In genomic region chr13:99681695-99682094, GRCh38 we compare ENCODE assay signal across 28 cellular contexts.
"Had no signal": no experiment of that assay in that cellular context is flagged by ENCODE, and none has a peak within 500 bp of the region (broad histone marks: within the 10 kb centered on the region; RNA-seq: fewer than 3 reads in every experiment).

No MANE protein-coding gene starts in this region.

- H3K4me1 Mint-ChIP-seq: memory B cell, naive B cell had no signal

- H3K4me1 ChIP-seq: parathyroid adenoma had no signal

- H3K9ac ChIP-seq: neural progenitor cell, parathyroid adenoma had no signal

- H3K9me3 Mint-ChIP-seq: effector memory CD8-positive, alpha-beta T cell; memory B cell; mesothelial cell of epicardium; naive B cell; nephron; neural progenitor cell; stimulated activated naive CD8-positive, alpha-beta T cell treated with anti-CD3 and anti-CD28 coated beads, Interleukin-15, amount 100 ng/mL, for 72 hours had no signal

- H3K27me3 ChIP-seq: gastrocnemius medialis, neural progenitor cell, right atrium auricular region, thyroid gland, vagina had no signal

- H3K27ac Mint-ChIP-seq: effector memory CD8-positive, alpha-beta T cell; memory B cell; mesothelial cell of epicardium; nephron; neural progenitor cell; stimulated activated naive CD8-positive, alpha-beta T cell treated with anti-CD3 and anti-CD28 coated beads, Interleukin-15, amount 100 ng/mL, for 72 hours had no signal

- H3K27me3 Mint-ChIP-seq: effector memory CD8-positive, alpha-beta T cell; memory B cell; naive B cell; stimulated activated naive CD8-positive, alpha-beta T cell treated with anti-CD3 and anti-CD28 coated beads, Interleukin-15, amount 100 ng/mL, for 72 hours had no signal

- H3K79me2 ChIP-seq: parathyroid adenoma had no signal

- H3K4me3 ChIP-seq: gastrocnemius medialis, lung, mucosa of descending colon, neural progenitor cell, prostate gland, right atrium auricular region, smooth muscle cell, thyroid gland, vagina had no signal

- ATAC-seq: effector memory CD8-positive, alpha-beta T cell; gastrocnemius medialis; left lobe of liver; mucosa of descending colon; sciatic nerve; stimulated activated naive CD8-positive, alpha-beta T cell treated with anti-CD3 and anti-CD28 coated beads, Interleukin-15, amount 100 ng/mL, for 72 hours had no signal

- DNase-seq: cortex of kidney; effector memory CD8-positive, alpha-beta T cell; foreskin fibroblast; gastrocnemius medialis; head of caudate nucleus; kidney; mucosa of descending colon; naive B cell; stimulated activated CD4-positive, alpha-beta T cell treated with anti-CD3 and anti-CD28 coated beads, Interleukin-12 subunit alpha, Interleukin-12 subunit beta, amount 100 ng/mL, for 4 hours; stimulated activated CD4-positive, alpha-beta T cell treated with anti-CD3 and anti-CD28 coated beads, Interleukin-1b, Interleukin-23, amount 100 ng/mL, for 48 hours; stimulated activated CD4-positive, alpha-beta T cell treated with anti-CD3 and anti-CD28 coated beads, Interleukin-4, amount 100 ng/mL, for 1 hour; stimulated activated CD8-positive, alpha-beta memory T cell treated with anti-CD3 and anti-CD28 coated beads, Interleukin-4, amount 100 ng/mL, for 48 hours; stimulated activated naive CD4-positive, alpha-beta T cell; stimulated activated naive CD8-positive, alpha-beta T cell treated with anti-CD3 and anti-CD28 coated beads, Interleukin-15, amount 100 ng/mL, for 72 hours; thyroid gland; trophoblast cell had no signal

- H3K36me3 Mint-ChIP-seq: memory B cell, mesothelial cell of epicardium, naive B cell, neural progenitor cell had no signal

- H3K4me2 ChIP-seq: neural progenitor cell, smooth muscle cell had no signal

- H3K27ac ChIP-seq: gastrocnemius medialis, neural progenitor cell, parathyroid adenoma, prostate gland, right atrium auricular region, thyroid gland, vagina had no signal

- H3K4me3 Mint-ChIP-seq: effector memory CD8-positive, alpha-beta T cell; memory B cell; mesothelial cell of epicardium; nephron; neural progenitor cell; stimulated activated naive CD8-positive, alpha-beta T cell treated with anti-CD3 and anti-CD28 coated beads, Interleukin-15, amount 100 ng/mL, for 72 hours had no signal

- H3K9me3 ChIP-seq: gastrocnemius medialis, mucosa of descending colon, prostate gland, right atrium auricular region, thyroid gland, vagina had no signal

- H2AFZ ChIP-seq: neural progenitor cell, parathyroid adenoma had no signal

- H3K36me3 ChIP-seq: gastrocnemius medialis, neural progenitor cell, prostate gland, right atrium auricular region, thyroid gland, vagina had no signal
